1 cellular context compared by ENCODE assay signal in genomic region chr10:20115929-20116328, GRCh38.
TF ChIP-seq lines count a peak whose summit lies in the region.

No MANE protein-coding gene starts in this region.

TF ChIP-seq in GM23338, 12 proteins besides CTCF, POLR2A, EP300 and RAD21 (continued from another document):
- TF ChIP-seq ZNF462 (CRISPR knock-in tag; IDR thresholded peaks at IDR 0.05): no peak; the same call in 1 of the 2 replicates
- TF ChIP-seq REST (IDR thresholded peaks at IDR 0.05; ENCODE audit: unreplicated experiment): no peak
- no peak for TF ChIP-seq EZH2phosphoT487 (IDR thresholded peaks at IDR 0.05; ENCODE audit: unreplicated experiment)
- no peak for TF ChIP-seq POLR2AphosphoS5 (IDR thresholded peaks at IDR 0.05; ENCODE audit: low read depth)
- no peak for TF ChIP-seq JUNB (IDR thresholded peaks at IDR 0.05; ENCODE audit: unreplicated experiment)
- no peak for TF ChIP-seq STAT1 (IDR thresholded peaks at IDR 0.05; ENCODE audit: unreplicated experiment)
- TF ChIP-seq NANOG (IDR thresholded peaks at IDR 0.05; ENCODE audit: borderline replicate concordance): no peak
- no peak for TF ChIP-seq ZNF114 (CRISPR knock-in tag; IDR thresholded peaks at IDR 0.05)
